27 cellular contexts compared by ENCODE assay signal in genomic region chr2:116477229-116477628, GRCh38.
"Had no signal": no experiment of that assay in that cellular context is flagged by ENCODE, and none has a peak within 500 bp of the region (broad histone marks: within the 10 kb centered on the region; RNA-seq: fewer than 3 reads in every experiment).

No MANE protein-coding gene starts in this region.

- H3K4me1 ChIP-seq: parathyroid adenoma, psoas muscle, right lobe of liver, sigmoid colon, suprapubic skin, testis, tibial artery, transverse colon, upper lobe of right lung, uterus had no signal

- H3K36me3 ChIP-seq: neutrophil, ovary, right lobe of liver, sigmoid colon, suprapubic skin, tibial artery, transverse colon, upper lobe of right lung, uterus had no signal

- H3K27ac ChIP-seq: neutrophil, ovary, parathyroid adenoma, psoas muscle, right lobe of liver, sigmoid colon, suprapubic skin, testis, tibial artery, transverse colon, upper lobe of right lung, uterus had no signal

- DNase-seq: naive thymus-derived CD8-positive, alpha-beta T cell; nephron progenitor cell; nucleus accumbens; ovary; posterior cingulate gyrus; psoas muscle; right cardiac atrium; right lobe of liver; sigmoid colon; small intestine; stimulated activated CD4-positive, alpha-beta T cell treated with anti-CD3 and anti-CD28 coated beads, Interleukin-15, amount 100 ng/mL, for 24 hours; stimulated activated CD4-positive, alpha-beta T cell treated with anti-CD3 and anti-CD28 coated beads, Interleukin-2, amount 100 ng/mL, for 24 hours; stimulated activated CD4-positive, alpha-beta T cell treated with anti-CD3 and anti-CD28 coated beads, Interleukin-2, amount 100 ng/mL, for 48 hours; stimulated activated CD4-positive, alpha-beta T cell treated with anti-CD3 and anti-CD28 coated beads, Interleukin-4, amount 100 ng/mL, for 24 hours; stimulated activated CD8-positive, alpha-beta memory T cell treated with anti-CD3 and anti-CD28 coated beads, Interleukin-4, amount 100 ng/mL, for 48 hours; stimulated activated naive CD4-positive, alpha-beta T cell; stimulated activated naive CD8-positive, alpha-beta T cell treated with anti-CD3 and anti-CD28 coated beads, Interleukin-15, amount 100 ng/mL, for 72 hours; stimulated activated naive CD8-positive, alpha-beta T cell treated with anti-CD3 and anti-CD28 coated beads, Interleukin-15, Interleukin-2, amounts not matched to agents 100 U/mL and 50 U/mL, for 24 hours; substantia nigra; testis; tibial artery; transverse colon; upper lobe of right lung; uterus had no signal

- H3K4me3 ChIP-seq: ovary, psoas muscle, right lobe of liver, sigmoid colon, suprapubic skin, testis, tibial artery, transverse colon, upper lobe of right lung, uterus had no signal

- H3K27me3 ChIP-seq: neutrophil, ovary, right lobe of liver, sigmoid colon, suprapubic skin, testis, tibial artery, transverse colon, upper lobe of right lung, uterus had no signal

- H2AFZ ChIP-seq: parathyroid adenoma had no signal

- H3K79me2 ChIP-seq: parathyroid adenoma had no signal

- H3K9me3 ChIP-seq: neutrophil, ovary, psoas muscle, right lobe of liver, suprapubic skin, testis, tibial artery, transverse colon, upper lobe of right lung had no signal
